In the genomic region with DNA sequence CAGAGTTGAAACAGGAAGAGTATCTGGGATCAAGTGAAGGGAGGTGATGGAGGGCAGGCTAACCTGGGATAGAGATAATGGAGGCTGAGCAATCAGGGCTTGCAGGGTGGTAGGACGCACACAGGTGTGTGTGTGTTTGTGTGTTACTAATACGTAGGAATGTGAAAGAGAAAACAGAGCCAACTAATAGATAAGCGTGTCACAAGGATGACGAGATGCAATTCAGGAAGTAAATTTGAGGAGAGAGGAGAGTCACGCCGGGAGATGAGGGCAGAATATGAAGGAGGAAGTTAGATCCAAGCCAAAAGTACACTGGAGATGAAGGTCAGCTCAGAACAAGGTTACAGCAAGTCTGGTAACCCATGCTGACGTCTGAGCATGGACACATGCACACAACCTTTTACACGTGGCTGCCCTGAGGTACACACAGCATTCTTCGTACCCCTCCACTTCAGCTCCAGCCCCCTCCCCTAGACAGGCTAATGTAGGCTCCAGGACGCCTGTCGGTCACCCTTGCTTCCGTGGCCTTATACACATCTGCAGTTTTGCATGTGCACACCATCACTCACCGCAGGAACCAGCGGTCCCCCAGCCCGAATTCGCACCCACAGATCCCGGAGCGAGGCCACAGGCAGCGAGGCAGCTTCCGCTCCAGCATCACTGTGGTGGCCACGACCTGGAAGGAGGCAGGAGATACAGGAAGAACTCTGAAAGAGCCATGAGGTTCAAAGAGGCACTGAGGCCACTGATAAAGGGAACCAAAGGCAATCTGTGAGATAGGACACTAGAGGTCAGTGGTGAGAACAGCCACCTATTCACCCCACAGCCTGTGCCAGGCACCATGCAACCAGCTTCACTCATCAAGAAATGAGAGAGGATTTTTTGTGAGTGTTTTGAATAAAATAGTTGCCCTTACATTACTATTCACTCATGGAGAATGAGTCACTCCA, we compare ENCODE assay signal across 7 cellular contexts. TPM values are rescaled to one million over a fixed set of nuclear protein-coding genes. Genes with fewer than 3 reads are reported as not detected.
A peak's percentile ranks its signal among the peaks of the same experiment; 100 is the strongest.
DNase-seq lines count a peak whose midpoint lies in the region; ATAC-seq and TF ChIP-seq lines count a peak whose summit lies in the region.
"Had no signal": no experiment of that assay in that cellular context is flagged by ENCODE, and none has a peak within 500 bp of the region (broad histone marks: within the 10 kb centered on the region; RNA-seq: fewer than 3 reads in every experiment).

No MANE protein-coding gene starts in this region.

- H3K9me3 Mint-ChIP-seq in stimulated activated naive B cell treated with anti-CD40 and anti-IgM and Interleukin-4, amounts not matched to agents 10 μg/mL and 1 μg/mL and 100 μg/mL, for 72 hours: no peaks in the 10 kb centered on the region

- TF ChIP-seq POLR2A in IMR-90 (IDR thresholded peaks at IDR 0.05; ENCODE audit: low read depth, low read length) (no peak), prostate gland (IDR thresholded peaks at IDR 0.05) (no peak)

- intact Hi-C loops in IMR-90 (cut with micrococcal nuclease) (no loop called here), prostate gland (cut with DNase I) (no loop called here)

- no peak overlapping the region for H2BK120ac ChIP-seq in IMR-90 (ENCODE audit: low read depth, low read length)

- H3K27ac Mint-ChIP-seq in stimulated activated naive B cell treated with anti-CD40 and anti-IgM and Interleukin-4, amounts not matched to agents 10 μg/mL and 1 μg/mL and 100 μg/mL, for 72 hours: no peak overlapping the region

- dilution Hi-C loops in IMR-90 (cut with HindIII; ENCODE audit: low sequenced_read_pairs, unreplicated experiment): no loop called here

- H3K23ac ChIP-seq in IMR-90 (ENCODE audit: low read depth, low read length): no peak overlapping the region

- H2AK5ac ChIP-seq in IMR-90 (ENCODE audit: low read depth, low read length): no peak overlapping the region

- peaks cover 0 to 1% of the 10 kb centered on the region in 2 donors for H3K4me1 Mint-ChIP-seq in stimulated activated naive B cell treated with anti-CD40 and anti-IgM and Interleukin-4, amounts not matched to agents 10 μg/mL and 1 μg/mL and 100 μg/mL, for 72 hours

- no peak for DNase-seq in IMR-90
- peak; percentile 38 for DNase-seq in coronary artery (ENCODE audit: low spot score)
- no peak for DNase-seq in stimulated activated naive B cell treated with anti-CD40 and anti-IgM and Interleukin-4, amounts not matched to agents 10 μg/mL and 1 μg/mL and 100 μg/mL, for 72 hours
- DNase-seq in DMS153 (lab: John Stamatoyannopoulos, UW): no peak
- no peak for DNase-seq in prostate gland (ENCODE audit: low spot score)
- DNase-seq: NCI-H2081 treated with DMSO at 0.1 percent for 48 hours had no signal

- no peak overlapping the region for H2BK15ac ChIP-seq in IMR-90 (ENCODE audit: low read depth, low read length)

- in situ Hi-C loops in IMR-90 (cut with MboI; ENCODE audit: low sequenced_read_pairs): no loop called here

- peaks cover 19 to 21% of the 10 kb centered on the region in 2 donors for H3K27me3 Mint-ChIP-seq in stimulated activated naive B cell treated with anti-CD40 and anti-IgM and Interleukin-4, amounts not matched to agents 10 μg/mL and 1 μg/mL and 100 μg/mL, for 72 hours

- H3K4me2 ChIP-seq in IMR-90 (ENCODE audit: low read depth, low read length): no peak overlapping the region

- H3K79me1 ChIP-seq in IMR-90 (ENCODE audit: low read depth in 1 of 2, low read length in 2 of 2): no peaks in the 10 kb centered on the region

- H4K5ac ChIP-seq in IMR-90 (ENCODE audit: low read depth, low read length): no peak overlapping the region

- H3K4ac ChIP-seq in IMR-90 (ENCODE audit: low read depth, low read length): no peak overlapping the region

- BruUV-seq in IMR-90 (replicated peaks; lab: Mats Ljungman, UMichigan): no TSS peak

- H3K27ac ChIP-seq in IMR-90 (ENCODE audit: insufficient read depth, low read length) (no peak overlapping the region), coronary artery (no peak overlapping the region), prostate gland (no peak overlapping the region)

- H3K36me3 ChIP-seq in IMR-90 (ENCODE audit: control insufficient read depth, insufficient read depth, low read length): no peaks in the 10 kb centered on the region
- H3K36me3 ChIP-seq in prostate gland: no peaks in the 10 kb centered on the region

- CTCF ChIA-PET in IMR-90 (lab: Yijun Ruan, JAX): no interaction called here

- POLR2A ChIA-PET in IMR-90 (lab: Charles Lee; ENCODE audit: unreplicated experiment): no interaction called here

- H3K9me3 ChIP-seq in IMR-90 (ENCODE audit: control insufficient read depth, insufficient read depth, low read length): peaks cover 6% of the 10 kb centered on the region
- no peaks in the 10 kb centered on the region for H3K9me3 ChIP-seq in prostate gland

- no peaks in the 10 kb centered on the region for H3K36me3 Mint-ChIP-seq in stimulated activated naive B cell treated with anti-CD40 and anti-IgM and Interleukin-4, amounts not matched to agents 10 μg/mL and 1 μg/mL and 100 μg/mL, for 72 hours

- no peaks in the 10 kb centered on the region for H3K9me1 ChIP-seq in IMR-90 (ENCODE audit: insufficient read depth, low read length)

- H4K20me1 ChIP-seq in IMR-90 (ENCODE audit: insufficient read depth, low read length): no peaks in the 10 kb centered on the region

- ATAC-seq in IMR-90 (ENCODE audit: low read depth): no peak
- peak; percentile 80 to 81 for ATAC-seq in stimulated activated naive B cell treated with anti-CD40 and anti-IgM and Interleukin-4, amounts not matched to agents 10 μg/mL and 1 μg/mL and 100 μg/mL, for 72 hours (replicated peaks)

- H3K27me3 ChIP-seq in IMR-90 (ENCODE audit: control insufficient read depth, insufficient read depth, low read length) (no peaks in the 10 kb centered on the region), prostate gland (replicated peaks; ENCODE audit: insufficient read depth) (no peaks in the 10 kb centered on the region)

- H2BK5ac ChIP-seq in IMR-90 (ENCODE audit: low read depth, low read length, poor library complexity, severe bottlenecking): no peak overlapping the region

- H4K8ac ChIP-seq in IMR-90 (ENCODE audit: low read depth in 2 of 2, low read length in 2 of 2): no peak overlapping the region

- no peaks in the 10 kb centered on the region for H3K4me1 ChIP-seq in IMR-90 (ENCODE audit: control insufficient read depth, insufficient read depth, low read length)
- H3K4me1 ChIP-seq in prostate gland (replicated peaks): no peaks in the 10 kb centered on the region

- TF ChIP-seq CTCF in IMR-90 (conservative IDR thresholded peaks at IDR 0.05; ENCODE audit: low read depth, low read length) (no peak), coronary artery (IDR thresholded peaks at IDR 0.05) (no peak), prostate gland (IDR thresholded peaks at IDR 0.05) (no peak)

- H3K4me3 Mint-ChIP-seq in stimulated activated naive B cell treated with anti-CD40 and anti-IgM and Interleukin-4, amounts not matched to agents 10 μg/mL and 1 μg/mL and 100 μg/mL, for 72 hours: no peak overlapping the region

- no peak overlapping the region for H3K14ac ChIP-seq in IMR-90 (replicated peaks; ENCODE audit: low read depth, low read length)

- no peak overlapping the region for H2AK9ac ChIP-seq in IMR-90 (replicated peaks; ENCODE audit: low read depth, low read length, poor library complexity)

- 49% methylated on average over 19 of the region's 21 CpGs; no CpG with 5 or more reads in 1 of the 2 experiments for WGBS in IMR-90 (ENCODE audit: extremely low coverage in 2 of 2, insufficient read length in 1 of 2), 2 experiments
- 81% methylated on average over 21 of the region's 21 CpGs for WGBS in prostate gland

- no peak overlapping the region for H3K9ac ChIP-seq in IMR-90 (ENCODE audit: low read depth, low read length)

- no peak overlapping the region for H3K4me3 ChIP-seq in IMR-90 (ENCODE audit: insufficient read depth, low read depth, low read length)
- no peak overlapping the region for H3K4me3 ChIP-seq in coronary artery
- H3K4me3 ChIP-seq in prostate gland: no peak overlapping the region

- TF ChIP-seq RAD21 in IMR-90 (IDR thresholded peaks at IDR 0.05; ENCODE audit: low read length): no peak

- H3K18ac ChIP-seq in IMR-90 (ENCODE audit: low read depth, low read length): no peak overlapping the region

- no peak overlapping the region for H2BK20ac ChIP-seq in IMR-90 (ENCODE audit: low read depth, low read length)

- H3K56ac ChIP-seq in IMR-90 (ENCODE audit: extremely low read depth, insufficient read depth, low read length): no peak overlapping the region

- no peak overlapping the region for H4K91ac ChIP-seq in IMR-90 (ENCODE audit: insufficient read depth, low read depth, low read length)

- H2AFZ ChIP-seq in IMR-90 (replicated peaks; ENCODE audit: low read length, poor library complexity): peak overlapping the region; percentile 14

TF ChIP-seq in IMR-90, 13 proteins besides CTCF, POLR2A, EP300 and RAD21:
- no peak for TF ChIP-seq NFE2L2 (IDR thresholded peaks at IDR 0.05; ENCODE audit: low read depth, low read length)

RNA-seq across cellular contexts. Expression of gene TRPV6, which starts 23.7 kb away (rescaled TPM):
- not detected in 2 replicates for total RNA-seq in IMR-90 (2012; rRNA removed)
- 0.03 TPM in 1 of 2 replicates, not detected in the other for polyA plus RNA-seq in IMR-90 (2012; rRNA removed)
- not detected in 2 replicates for polyA plus RNA-seq in IMR-90 (2012; cell fraction: cytosol; rRNA removed)
- polyA plus RNA-seq in IMR-90 (2012; cell fraction: nucleus; rRNA removed; ENCODE audit: low replicate concordance): 0.02 TPM in 1 of 2 replicates, not detected in the other
- 10 to 100 TPM; 47.0 to 82.0 TPM for total RNA-seq in prostate gland

RNA-seq across cellular contexts. Expression of gene TRPV5, which starts 24.4 kb away (rescaled TPM):
- total RNA-seq in IMR-90 (2012; rRNA removed) (not detected in 2 replicates), prostate gland (not detected)
- not detected in 2 replicates for polyA plus RNA-seq in IMR-90 (2012; rRNA removed)
- not detected in 2 replicates for polyA plus RNA-seq in IMR-90 (2012; cell fraction: cytosol; rRNA removed)
- polyA plus RNA-seq in IMR-90 (2012; cell fraction: nucleus; rRNA removed; ENCODE audit: low replicate concordance): not detected in 2 replicates
- polyA plus RNA-seq: esophagus had no signal

RNA-seq across cellular contexts. Expression of gene LLCFC1, which starts 30.1 kb away (rescaled TPM):
- total RNA-seq in IMR-90 (2012; rRNA removed) (not detected in 2 replicates), prostate gland (1 to 10 TPM in 1 of 2 donors, not detected in 1; 6.4 TPM)
- not detected in 2 replicates for polyA plus RNA-seq in IMR-90 (2012; rRNA removed)
- polyA plus RNA-seq in IMR-90 (2012; cell fraction: cytosol; rRNA removed): not detected in 2 replicates
- not detected in 2 replicates for polyA plus RNA-seq in IMR-90 (2012; cell fraction: nucleus; rRNA removed; ENCODE audit: low replicate concordance)
- polyA plus RNA-seq: esophagus had no signal

RNA-seq across cellular contexts. Expression of gene KEL, which starts 53.0 kb away (rescaled TPM):
- total RNA-seq in IMR-90 (2012; rRNA removed) (not detected in 2 replicates), prostate gland (10 to 100 TPM in 1 of 2 donors, under 1 TPM in 1; 0.09 to 61.5 TPM)
- 0.03 and 0.07 TPM in 2 replicates for polyA plus RNA-seq in IMR-90 (2012; rRNA removed)
- polyA plus RNA-seq in IMR-90 (2012; cell fraction: cytosol; rRNA removed): 0.02 and 0.04 TPM in 2 replicates
- polyA plus RNA-seq in IMR-90 (2012; cell fraction: nucleus; rRNA removed; ENCODE audit: low replicate concordance): 0.16 and 0.30 TPM in 2 replicates

RNA-seq across cellular contexts. Expression of gene EPHB6, which starts 54.3 kb away (rescaled TPM):
- under 0.01 TPM in 2 replicates for total RNA-seq in IMR-90 (2012; rRNA removed)
- polyA plus RNA-seq in IMR-90 (2012; rRNA removed): 0.60 and 0.75 TPM in 2 replicates
- 0.45 and 0.99 TPM in 2 replicates for polyA plus RNA-seq in IMR-90 (2012; cell fraction: cytosol; rRNA removed)
- 0.77 and 1.9 TPM in 2 replicates for polyA plus RNA-seq in IMR-90 (2012; cell fraction: nucleus; rRNA removed; ENCODE audit: low replicate concordance)
- 100 to 1,000 TPM in 1 of 2 donors, 10 to 100 TPM in 1; 98.1 to 122 TPM for total RNA-seq in prostate gland

Comparison
In these comparisons a context has a peak if more than half of its experiments do, and no peak if none do; other contexts are left out.
1. RNA of gene TRPV6, which starts 23.7 kb away (total RNA-seq): 47.0 to 82.0 TPM in prostate gland; not detected in IMR-90; every median in the first group is over 10 times any median in the second.